ENCODE assay signal across 1 cellular context in genomic region chr7:105766421-105767191, GRCh38.
TF ChIP-seq lines count a peak whose summit lies in the region.

No MANE protein-coding gene starts in this region.

TF ChIP-seq in IMR-90, 13 proteins besides CTCF, POLR2A, EP300 and RAD21:
- TF ChIP-seq SMC3 (IDR thresholded peaks at IDR 0.05; ENCODE audit: low read depth, low read length) (no peak), CEBPB (IDR thresholded peaks at IDR 0.05; ENCODE audit: low read depth, low read length) (no peak), USF2 (IDR thresholded peaks at IDR 0.05; ENCODE audit: low read depth, low read length) (no peak), CHD1 (IDR thresholded peaks at IDR 0.05; ENCODE audit: low read depth, low read length) (no peak), FOS (IDR thresholded peaks at IDR 0.05; ENCODE audit: low read depth, low read length) (0 out of 2 replicates have a peak, but pooled peaks have one; percentile 8), MXI1 (IDR thresholded peaks at IDR 0.05; ENCODE audit: borderline replicate concordance, low read depth, low read length) (no peak), ELK1 (IDR thresholded peaks at IDR 0.05; ENCODE audit: borderline replicate concordance, low read depth, low read length) (no peak), BHLHE40 (IDR thresholded peaks at IDR 0.05; ENCODE audit: low read depth, low read length) (no peak), NFE2L2 (IDR thresholded peaks at IDR 0.05; ENCODE audit: low read depth, low read length) (no peak)
